ENCODE assay signal across 8 cellular contexts in genomic region chr5:57174128-57174849, GRCh38. TPM values are rescaled to one million over a fixed set of nuclear protein-coding genes. Genes with fewer than 3 reads are reported as not detected.
A peak's percentile ranks its signal among the peaks of the same experiment; 100 is the strongest.
DNase-seq lines count a peak whose midpoint lies in the region; ATAC-seq and TF ChIP-seq lines count a peak whose summit lies in the region.

No MANE protein-coding gene starts in this region.

- ATAC-seq in GM19397 (IDR thresholded peaks at IDR 0.05; ENCODE audit: unreplicated experiment), result peak; percentile 0
- ATAC-seq in activated T-cell treated with anti-CD3 and anti-CD28 coated beads, Interleukin-2, amount 50 U/mL, for 72 hours (replicated peaks in 1 of 2), result peak; percentile 12 to 15

- H3K4me3 Mint-ChIP-seq in activated T-cell treated with anti-CD3 and anti-CD28 coated beads, Interleukin-2, amount 50 U/mL, for 72 hours, result peak overlapping the region; percentile 98 to 99
- H3K4me3 Mint-ChIP-seq in neural progenitor cell, result peak overlapping the region; percentile 98

- H4K20me1 ChIP-seq in neural progenitor cell (ENCODE audit: low read depth), result peaks cover 48% of the 10 kb centered on the region

- peaks cover 80% of the 10 kb centered on the region for H3K79me2 ChIP-seq in neural progenitor cell (ENCODE audit: low read depth)

- no peaks in the 10 kb centered on the region for H3K9me3 ChIP-seq in neural progenitor cell (ENCODE audit: low read depth)

- H3K36me3 Mint-ChIP-seq in activated T-cell treated with anti-CD3 and anti-CD28 coated beads, Interleukin-2, amount 50 U/mL, for 72 hours (ENCODE audit: insufficient read depth in 2 of 2), result peaks cover 17 to 34% of the 10 kb centered on the region in 2 donors
- peaks cover 25% of the 10 kb centered on the region for H3K36me3 Mint-ChIP-seq in neural progenitor cell

- H3K36me3 ChIP-seq in neural progenitor cell, result peaks cover 9% of the 10 kb centered on the region

- no peak for TF ChIP-seq CTCF in C4-2B (conservative IDR thresholded peaks at IDR 0.05)
- no peak for TF ChIP-seq CTCF in LNCaP clone FGC (IDR thresholded peaks at IDR 0.05; ENCODE audit: control insufficient read depth, extremely low read depth, insufficient read depth)
- TF ChIP-seq CTCF in fibroblast of villous mesenchyme (IDR thresholded peaks at IDR 0.05; ENCODE audit: insufficient read depth, low read depth, low read length), result no peak
- no peak for TF ChIP-seq CTCF in neural progenitor cell (IDR thresholded peaks at IDR 0.05)
- no peak for TF ChIP-seq CTCF in GM10266 (IDR thresholded peaks at IDR 0.05; ENCODE audit: control insufficient read depth, insufficient read depth, low read depth, missing control alignments)

- H3K27me3 ChIP-seq in neural progenitor cell, result no peaks in the 10 kb centered on the region

- peaks cover 31% of the 10 kb centered on the region for H3F3A ChIP-seq in neural progenitor cell (ENCODE audit: low read depth)

- H3K9ac ChIP-seq in neural progenitor cell, result peak overlapping the region; percentile 99

- peak overlapping the region; percentile 87 for H2AFZ ChIP-seq in neural progenitor cell (replicated peaks)

- peaks cover 22% of the 10 kb centered on the region for H3K4me1 ChIP-seq in neural progenitor cell

- no peaks in the 10 kb centered on the region for H3K27me3 Mint-ChIP-seq in activated T-cell treated with anti-CD3 and anti-CD28 coated beads, Interleukin-2, amount 50 U/mL, for 72 hours (ENCODE audit: low read depth)
- peaks cover 6% of the 10 kb centered on the region for H3K27me3 Mint-ChIP-seq in neural progenitor cell (ENCODE audit: insufficient read depth, low read depth)

- no peaks in the 10 kb centered on the region for H3K9me3 Mint-ChIP-seq in activated T-cell treated with anti-CD3 and anti-CD28 coated beads, Interleukin-2, amount 50 U/mL, for 72 hours
- H3K9me3 Mint-ChIP-seq in neural progenitor cell, result no peaks in the 10 kb centered on the region

- H3K27ac ChIP-seq in C4-2B (peak overlapping the region; percentile 100), neural progenitor cell (peak overlapping the region; percentile 100)

- no peak for DNase-seq in LNCaP clone FGC (ENCODE audit: low read depth)
- peak in 1 of 2 donors; percentile 64 for DNase-seq in activated T-cell treated with anti-CD3 and anti-CD28 coated beads, Interleukin-2, amount 50 U/mL, for 72 hours
- peak; percentile 30 for DNase-seq in fibroblast of villous mesenchyme (ENCODE audit: low read depth)
- no peak for DNase-seq in neural progenitor cell (ENCODE audit: low spot score)
- no peak for DNase-seq in GM10266 (ENCODE audit: extremely low spot score)
- DNase-seq in dedifferentiated amniotic fluid mesenchymal stem cell (ENCODE audit: extremely low spot score), result no peak

- peak overlapping the region; percentile 97 for H3K27ac Mint-ChIP-seq in activated T-cell treated with anti-CD3 and anti-CD28 coated beads, Interleukin-2, amount 50 U/mL, for 72 hours
- peak overlapping the region; percentile 99 for H3K27ac Mint-ChIP-seq in neural progenitor cell

- H3K4me3 ChIP-seq in LNCaP clone FGC (ENCODE audit: low read depth, low read length) (peak overlapping the region; percentile 90), fibroblast of villous mesenchyme (ENCODE audit: low read depth, low read length) (peak overlapping the region; percentile 90), neural progenitor cell (peak overlapping the region; percentile 93)

- H3K4me1 Mint-ChIP-seq in activated T-cell treated with anti-CD3 and anti-CD28 coated beads, Interleukin-2, amount 50 U/mL, for 72 hours (ENCODE audit: low read depth), result peaks cover 39% of the 10 kb centered on the region
- peaks cover 38% of the 10 kb centered on the region for H3K4me1 Mint-ChIP-seq in neural progenitor cell

- peak overlapping the region; percentile 86 for H3K4me2 ChIP-seq in neural progenitor cell

RNA-seq across cellular contexts. Expression of gene GPBP1, which starts 0.4 kb away (rescaled TPM):
- 100 to 1,000 TPM in 1 of 2 donors, 10 to 100 TPM in 1; 95.8 to 104 TPM for total RNA-seq in activated T-cell treated with anti-CD3 and anti-CD28 coated beads, Interleukin-2, amount 50 U/mL, for 72 hours
- total RNA-seq in fibroblast of villous mesenchyme (43.2 and 73.0 TPM in 2 replicates), neural progenitor cell (ENCODE audit: low replicate concordance) (179 and 321 TPM in 2 replicates)
